8 cellular contexts compared by ENCODE assay signal in the genomic region with DNA sequence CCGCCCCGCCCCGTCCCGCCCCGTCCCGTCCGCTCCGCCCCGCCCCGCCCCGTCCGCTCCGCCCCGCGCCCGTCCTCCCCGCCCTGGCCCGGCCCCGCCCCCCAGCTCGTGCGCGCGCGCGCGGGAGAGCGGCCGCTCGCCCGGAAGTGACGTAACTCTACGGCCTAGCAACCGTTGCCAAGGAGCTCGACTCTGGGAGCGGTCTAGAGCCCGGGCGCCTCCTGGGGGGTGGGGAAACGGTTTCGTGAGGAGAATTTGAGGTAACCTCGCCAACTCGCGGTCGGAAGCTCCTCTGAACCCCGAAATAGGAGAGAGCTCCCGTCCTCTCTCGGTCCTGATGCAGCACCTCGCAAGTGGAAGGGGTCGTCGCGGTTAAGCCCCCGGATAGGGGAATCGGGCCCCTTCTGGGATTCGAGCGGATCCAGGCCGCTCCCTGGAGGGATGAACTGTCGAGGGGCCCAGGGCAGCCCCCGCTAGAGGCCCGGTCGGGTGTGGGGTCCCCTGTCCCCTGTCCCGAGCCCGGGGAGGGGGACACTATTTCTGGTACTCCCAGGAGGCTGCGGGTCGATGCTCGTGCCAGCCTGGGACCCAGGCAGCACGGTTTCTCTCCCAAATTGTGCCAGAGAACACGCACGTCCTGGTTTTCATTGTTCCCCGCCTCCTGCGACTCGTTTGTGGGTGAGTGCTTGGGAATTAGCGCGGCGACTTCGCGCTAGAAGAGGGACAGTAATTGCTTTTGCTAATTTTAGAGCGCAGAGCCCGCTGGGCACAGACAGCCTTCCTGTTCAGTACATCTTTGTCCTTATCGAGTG. TPM values are rescaled to one million over a fixed set of nuclear protein-coding genes. Genes with fewer than 3 reads are reported as not detected.
DNase-seq lines count a peak whose midpoint lies in the region; ATAC-seq, FAIRE-seq and TF ChIP-seq lines count a peak whose summit lies in the region.

A gene with protein sequence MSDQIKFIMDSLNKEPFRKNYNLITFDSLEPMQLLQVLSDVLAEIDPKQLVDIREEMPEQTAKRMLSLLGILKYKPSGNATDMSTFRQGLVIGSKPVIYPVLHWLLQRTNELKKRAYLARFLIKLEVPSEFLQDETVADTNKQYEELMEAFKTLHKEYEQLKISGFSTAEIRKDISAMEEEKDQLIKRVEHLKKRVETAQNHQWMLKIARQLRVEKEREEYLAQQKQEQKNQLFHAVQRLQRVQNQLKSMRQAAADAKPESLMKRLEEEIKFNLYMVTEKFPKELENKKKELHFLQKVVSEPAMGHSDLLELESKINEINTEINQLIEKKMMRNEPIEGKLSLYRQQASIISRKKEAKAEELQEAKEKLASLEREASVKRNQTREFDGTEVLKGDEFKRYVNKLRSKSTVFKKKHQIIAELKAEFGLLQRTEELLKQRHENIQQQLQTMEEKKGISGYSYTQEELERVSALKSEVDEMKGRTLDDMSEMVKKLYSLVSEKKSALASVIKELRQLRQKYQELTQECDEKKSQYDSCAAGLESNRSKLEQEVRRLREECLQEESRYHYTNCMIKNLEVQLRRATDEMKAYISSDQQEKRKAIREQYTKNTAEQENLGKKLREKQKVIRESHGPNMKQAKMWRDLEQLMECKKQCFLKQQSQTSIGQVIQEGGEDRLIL (plus strand): TSS at position 174 of the 812 bp plus-strand sequence. CDS start 3,024 bp downstream, outside the sequence.

- H4K20me1 ChIP-seq in H1 (replicated peaks in 1 of 2; ENCODE audit: control insufficient read depth in 1 of 2, insufficient read depth in 2 of 2, low read length in 2 of 2): no peaks in the 10 kb centered on the region

- peak within 1 kb of the TSS; percentile 58 for H3K27ac ChIP-seq in CD4-positive, CD25-positive, alpha-beta regulatory T cell (ENCODE audit: insufficient read depth, low read length, poor library complexity, severe bottlenecking)
- peak within 1 kb of the TSS; percentile 86 for H3K27ac ChIP-seq in H1 (ENCODE audit: low read depth, low read length)
- peak within 1 kb of the TSS; percentile 6 for H3K27ac ChIP-seq in mesenchymal stem cell (ENCODE audit: low read length, poor library complexity, severe bottlenecking)

- peak within 1 kb of the TSS; percentile 76 to 93 (median 90) for H3K4me3 Mint-ChIP-seq in CD4-positive, CD25-positive, alpha-beta regulatory T cell
- peak within 1 kb of the TSS; percentile 82 for H3K4me3 Mint-ChIP-seq in activated CD8-positive, alpha-beta memory T cell treated with anti-CD3 and anti-CD28 coated beads, Interleukin-2, amount 10 ng/mL, durations not matched to agents 7 days and 5 days

- H3K36me3 ChIP-seq in CD4-positive, CD25-positive, alpha-beta regulatory T cell (ENCODE audit: control insufficient read depth, insufficient read depth, low read length): no peaks in the 10 kb centered on the region
- H3K36me3 ChIP-seq in H1 (ENCODE audit: control insufficient read depth in 2 of 4, insufficient read depth in 4 of 4, low read length in 3 of 4) (peaks cover 0 to 6% (median 3%) of the 10 kb centered on the region in 4 experiments; a peak in 4 of 8 replicates), mesenchymal stem cell (ENCODE audit: control insufficient read depth in 1 of 2, insufficient read depth in 2 of 2, low read depth in 1 of 2, low read length in 2 of 2) (peaks cover 3 to 21% of the 10 kb centered on the region in 2 experiments)

- H3K14ac ChIP-seq in H1 (ENCODE audit: insufficient read length) (no peak within 1 kb of the TSS), mesenchymal stem cell (ENCODE audit: low read length in 2 of 2) (peak within 1 kb of the TSS; percentile 85 to 99)

- H2BK20ac ChIP-seq in H1 (ENCODE audit: low read length): no peak within 1 kb of the TSS

- H3K18ac ChIP-seq in H1 (ENCODE audit: extremely low read depth, low read length) (no peak within 1 kb of the TSS), mesenchymal stem cell (ENCODE audit: low read depth in 1 of 2, low read length in 2 of 2) (peak within 1 kb of the TSS; percentile 79 to 99)

- no peak for FAIRE-seq in H1 (lab: Jason Lieb, UNC)

- H2BK120ac ChIP-seq in H1 (replicated peaks; ENCODE audit: low read depth, low read length): no peak within 1 kb of the TSS
- peak within 1 kb of the TSS; percentile 61 for H2BK120ac ChIP-seq in mesenchymal stem cell (ENCODE audit: low read depth, low read length)

- TF ChIP-seq RAD21 in H1 (IDR thresholded peaks at IDR 0.05 in 1 of 2, conservative IDR thresholded peaks at IDR 0.05 in 1 of 2; ENCODE audit: low read depth in 2 of 2, low read length in 2 of 2): no peak

- H3K9ac ChIP-seq in H1 (replicated peaks in 1 of 4; ENCODE audit: extremely low read depth in 1 of 4, low read depth in 3 of 4, low read length in 3 of 4) (peak within 1 kb of the TSS; percentile 67 to 88 (median 81)), mesenchymal stem cell (ENCODE audit: low read length) (peak within 1 kb of the TSS; percentile 100)

- no peak within 1 kb of the TSS for H4K5ac ChIP-seq in H1 (ENCODE audit: insufficient read length, low read depth, low read length)

- H4K8ac ChIP-seq in H1 (ENCODE audit: extremely low read depth, insufficient read depth, low read length): peak within 1 kb of the TSS; percentile 94
- peak within 1 kb of the TSS; percentile 96 for H4K8ac ChIP-seq in mesenchymal stem cell (ENCODE audit: low read length)

- POLR2A ChIA-PET in H1 (lab: Charles Lee; ENCODE audit: partially characterized antibody): interaction anchor here (0.6 to 3.2 kb wide), 10 partner anchors 9 to 188 kb away, joined by 3 to 19 read pairs (median 3); a partner anchor contains a TSS

- H2BK15ac ChIP-seq in H1 (ENCODE audit: low read length): no peak within 1 kb of the TSS
- peak within 1 kb of the TSS; percentile 93 for H2BK15ac ChIP-seq in mesenchymal stem cell (ENCODE audit: low read depth, poor library complexity, severe bottlenecking)

- peaks cover 2% of the 10 kb centered on the region; the same call in 1 of the 2 replicates for H3K23me2 ChIP-seq in H1 (ENCODE audit: low read depth, low read length)

- H3K36me3 Mint-ChIP-seq in CD4-positive, CD25-positive, alpha-beta regulatory T cell: no peaks in the 10 kb centered on the region
- H3K36me3 Mint-ChIP-seq in activated CD8-positive, alpha-beta memory T cell treated with anti-CD3 and anti-CD28 coated beads, Interleukin-2, amount 10 ng/mL, durations not matched to agents 7 days and 5 days: no peaks in the 10 kb centered on the region

- H3K4me3 ChIP-seq in CD4-positive, CD25-positive, alpha-beta regulatory T cell (ENCODE audit: low read depth, low read length): peak within 1 kb of the TSS; percentile 70
- H3K4me3 ChIP-seq in H1 (ENCODE audit: extremely low read depth in 1 of 4, insufficient read depth in 2 of 4, low read depth in 3 of 4, low read length in 4 of 4): peak within 1 kb of the TSS; percentile 90 to 98 (median 94)
- H3K4me3 ChIP-seq in mesenchymal stem cell (ENCODE audit: insufficient read depth in 1 of 2, low read depth in 1 of 2, low read length in 2 of 2): peak within 1 kb of the TSS; percentile 76 to 98

- peak; percentile 90 to 91 for ATAC-seq in CD4-positive, CD25-positive, alpha-beta regulatory T cell (ENCODE audit: low read depth in 2 of 2)
- peak; percentile 82 for ATAC-seq in GM21360 (IDR thresholded peaks at IDR 0.05; ENCODE audit: unreplicated experiment)
- ATAC-seq in activated CD8-positive, alpha-beta memory T cell treated with anti-CD3 and anti-CD28 coated beads, Interleukin-2, amount 10 ng/mL, durations not matched to agents 7 days and 5 days: peak; percentile 93

- no peak within 1 kb of the TSS for H3K56ac ChIP-seq in H1 (replicated peaks; ENCODE audit: insufficient read length, low read depth, low read length)

- peaks cover 0 to 8% (median 0%) of the 10 kb centered on the region in 4 donors for H3K4me1 Mint-ChIP-seq in CD4-positive, CD25-positive, alpha-beta regulatory T cell
- peaks cover 7% of the 10 kb centered on the region for H3K4me1 Mint-ChIP-seq in activated CD8-positive, alpha-beta memory T cell treated with anti-CD3 and anti-CD28 coated beads, Interleukin-2, amount 10 ng/mL, durations not matched to agents 7 days and 5 days

- peak; percentile 90 to 96 (median 91) for DNase-seq in CD4-positive, CD25-positive, alpha-beta regulatory T cell
- DNase-seq in HUDEP-2 (lab: John Stamatoyannopoulos, UW; ENCODE audit: unreplicated experiment in 76 of 76) (peak in 74 of 76 experiments; percentile 30 to 95 (median 86)), NOMO-1 treated with dmso at 0.1 percent for 144 hours (lab: John Stamatoyannopoulos, UW; ENCODE audit: unreplicated experiment) (peak; percentile 89), H1 (ENCODE audit: low read depth in 1 of 2, low spot score in 2 of 2) (peak; percentile 58 to 99), mesenchymal stem cell (peak; percentile 93)
- DNase-seq in activated CD8-positive, alpha-beta memory T cell treated with anti-CD3 and anti-CD28 coated beads, Interleukin-2, amount 10 ng/mL, durations not matched to agents 7 days and 5 days: peak; percentile 96
- DNase-seq in stimulated activated CD8-positive, alpha-beta memory T cell treated with anti-CD3 and anti-CD28 coated beads, Interleukin-12 subunit alpha, Interleukin-12 subunit beta, amount 100 ng/mL, for 24 hours (ENCODE audit: extremely low read depth): peak; percentile 87

- H3K79me2 ChIP-seq in H1 (ENCODE audit: control insufficient read depth in 1 of 2, insufficient read depth in 2 of 2, low read length in 2 of 2): peaks cover 0 to 3% of the 10 kb centered on the region in 2 experiments; a peak in 1 of 4 replicates

- TF ChIP-seq POLR2A in H1 (IDR thresholded peaks at IDR 0.05; ENCODE audit: control extremely low read depth in 1 of 2, low read depth in 2 of 2, low read length in 2 of 2): no peak; a peak in 2 of 3 replicates

- TF ChIP-seq EP300 in H1 (IDR thresholded peaks at IDR 0.05; ENCODE audit: borderline replicate concordance in 1 of 2, low read depth in 2 of 2, low read length in 2 of 2): no peak

- no peaks in the 10 kb centered on the region for H3K9me3 ChIP-seq in CD4-positive, CD25-positive, alpha-beta regulatory T cell (ENCODE audit: control insufficient read depth in 2 of 2, low read length in 2 of 2)
- no peaks in the 10 kb centered on the region for H3K9me3 ChIP-seq in H1 (ENCODE audit: insufficient read depth in 2 of 2, low read depth in 1 of 2, low read length in 1 of 2)
- no peaks in the 10 kb centered on the region for H3K9me3 ChIP-seq in mesenchymal stem cell (ENCODE audit: control insufficient read depth, low read length)

- H3K79me1 ChIP-seq in H1 (ENCODE audit: low read depth, low read length) (no peaks in the 10 kb centered on the region), mesenchymal stem cell (replicated peaks; ENCODE audit: low read length, poor library complexity, severe bottlenecking) (peaks cover 14% of the 10 kb centered on the region)

- peak within 1 kb of the TSS; percentile 97 for H2AFZ ChIP-seq in H1 (ENCODE audit: low read length)
- H2AFZ ChIP-seq in mesenchymal stem cell (ENCODE audit: low read depth, low read length): peak within 1 kb of the TSS; percentile 44

- H3K4me1 ChIP-seq in CD4-positive, CD25-positive, alpha-beta regulatory T cell (ENCODE audit: control insufficient read depth, insufficient read depth, low read length, poor library complexity, severe bottlenecking): peaks cover 12% of the 10 kb centered on the region
- H3K4me1 ChIP-seq in H1 (replicated peaks in 1 of 4; ENCODE audit: control insufficient read depth in 3 of 4, insufficient read depth in 4 of 4, low read length in 3 of 4) (peaks cover 0 to 11% (median 10%) of the 10 kb centered on the region in 4 experiments; a peak in 6 of 7 replicates), mesenchymal stem cell (ENCODE audit: control insufficient read depth, insufficient read depth, low read depth, low read length) (peaks cover 1% of the 10 kb centered on the region)

- CTCF ChIA-PET in activated CD8-positive, alpha-beta memory T cell treated with anti-CD3 and anti-CD28 coated beads, Interleukin-2, amount 10 ng/mL, durations not matched to agents 7 days and 5 days (lab: Charles Lee): interaction anchor here (0.7 to 2.0 kb wide), 4 partner anchors 10 to 307 kb away, joined by 3 to 5 read pairs (median 4); no protein-coding TSS in a partner anchor
- CTCF ChIA-PET in H1 (lab: Charles Lee; ENCODE audit: partially characterized antibody): interaction anchor here (0.6 to 4.5 kb wide), 5 partner anchors 15 to 195 kb away, joined by 3 to 16 read pairs (median 3); no protein-coding TSS in a partner anchor

- no peak within 1 kb of the TSS for H4K91ac ChIP-seq in H1 (replicated peaks; ENCODE audit: insufficient read length, low read length)
- peak within 1 kb of the TSS; percentile 29 for H4K91ac ChIP-seq in mesenchymal stem cell (ENCODE audit: low read length)

- H3K27me3 ChIP-seq in CD4-positive, CD25-positive, alpha-beta regulatory T cell (ENCODE audit: control insufficient read depth, insufficient read depth, low read length): no peaks in the 10 kb centered on the region
- H3K27me3 ChIP-seq in H1 (replicated peaks in 1 of 4; ENCODE audit: control insufficient read depth in 3 of 4, extremely low read depth in 1 of 4, insufficient read depth in 3 of 4, low read length in 3 of 4): peaks cover 0 to 2% (median 0%) of the 10 kb centered on the region in 4 experiments; a peak in 3 of 7 replicates
- H3K27me3 ChIP-seq in mesenchymal stem cell (ENCODE audit: control insufficient read depth in 1 of 2, insufficient read depth in 1 of 2, low read length in 2 of 2): peaks cover 0 to 8% of the 10 kb centered on the region in 2 experiments

- WGBS in H1 (ENCODE audit: extremely low coverage in 1 of 2, insufficient coverage in 1 of 2, insufficient read length in 1 of 2, insufficient replicate concordance in 2 of 2, low coverage in 1 of 2, low lambda C conversion rate in 2 of 2, missing lambda C conversion rate in 1 of 2), 2 experiments: 2% methylated on average over 50 of the region's 78 CpGs; no CpG with 5 or more reads in 1 of the 2 experiments
- under 1% methylated on average over 69 of the region's 78 CpGs for WGBS in mesenchymal stem cell

- H3K4me2 ChIP-seq in H1 (ENCODE audit: insufficient read depth in 1 of 2, low read depth in 2 of 2, low read length in 2 of 2) (peak within 1 kb of the TSS; percentile 80 to 90), mesenchymal stem cell (ENCODE audit: low read length, poor library complexity, severe bottlenecking) (peak within 1 kb of the TSS; percentile 66)

- H3K23ac ChIP-seq in H1 (ENCODE audit: insufficient read length) (no peak within 1 kb of the TSS), mesenchymal stem cell (ENCODE audit: low read length in 2 of 2) (peak within 1 kb of the TSS in 1 of 2 experiments; percentile 2)

- H2AK5ac ChIP-seq in H1 (ENCODE audit: low read depth, low read length) (no peak within 1 kb of the TSS), mesenchymal stem cell (ENCODE audit: low read length, severe bottlenecking) (no peak within 1 kb of the TSS)

- H3K4ac ChIP-seq in H1 (replicated peaks; ENCODE audit: insufficient read length, low read depth, low read length) (no peak within 1 kb of the TSS), mesenchymal stem cell (ENCODE audit: low read depth in 1 of 2, low read length in 2 of 2) (peak within 1 kb of the TSS; percentile 74 to 75)

- H2BK12ac ChIP-seq in H1 (ENCODE audit: low read depth, low read length): no peak within 1 kb of the TSS
- no peak within 1 kb of the TSS for H2BK12ac ChIP-seq in mesenchymal stem cell (ENCODE audit: low read length in 2 of 2)

- H2BK5ac ChIP-seq in H1 (ENCODE audit: low read depth, low read length): peak within 1 kb of the TSS; percentile 27
- H2BK5ac ChIP-seq in mesenchymal stem cell (ENCODE audit: low read depth, low read length, poor library complexity, severe bottlenecking): no peak within 1 kb of the TSS

- no peak for TF ChIP-seq CTCF in H1 (IDR thresholded peaks at IDR 0.05; ENCODE audit: control extremely low read depth in 1 of 3, insufficient read depth in 1 of 3, low read depth in 1 of 3, low read length in 3 of 3)

- H3K27ac Mint-ChIP-seq in CD4-positive, CD25-positive, alpha-beta regulatory T cell: peak within 1 kb of the TSS; percentile 56 to 82 (median 80)
- peak within 1 kb of the TSS; percentile 61 for H3K27ac Mint-ChIP-seq in activated CD8-positive, alpha-beta memory T cell treated with anti-CD3 and anti-CD28 coated beads, Interleukin-2, amount 10 ng/mL, durations not matched to agents 7 days and 5 days

- H3K9me3 Mint-ChIP-seq in CD4-positive, CD25-positive, alpha-beta regulatory T cell: no peaks in the 10 kb centered on the region
- no peaks in the 10 kb centered on the region for H3K9me3 Mint-ChIP-seq in activated CD8-positive, alpha-beta memory T cell treated with anti-CD3 and anti-CD28 coated beads, Interleukin-2, amount 10 ng/mL, durations not matched to agents 7 days and 5 days (ENCODE audit: low read depth)

- H3K27me3 Mint-ChIP-seq in CD4-positive, CD25-positive, alpha-beta regulatory T cell: peaks cover 23% of the 10 kb centered on the region
- peaks cover 26% of the 10 kb centered on the region for H3K27me3 Mint-ChIP-seq in activated CD8-positive, alpha-beta memory T cell treated with anti-CD3 and anti-CD28 coated beads, Interleukin-2, amount 10 ng/mL, durations not matched to agents 7 days and 5 days

RNA-seq across cellular contexts. Expression of the gene that starts here (rescaled TPM):
- total RNA-seq in CD4-positive, CD25-positive, alpha-beta regulatory T cell: 0.91 TPM
- under 1 TPM in 3 of 4 donors, not detected in 1; 0.10 to 0.16 (median 0.11) TPM for polyA plus RNA-seq in CD4-positive, CD25-positive, alpha-beta regulatory T cell
- 1 to 10 TPM; 1.4 to 2.2 TPM for total RNA-seq in activated CD8-positive, alpha-beta memory T cell treated with anti-CD3 and anti-CD28 coated beads, Interleukin-2, amount 10 ng/mL, durations not matched to agents 7 days and 5 days
- total RNA-seq in H1 (2021; fragmentation: NEBNext Ultra II Directional; extraction: Animal tissue kit (Norgen Biotek cat#: 25700)): 14.4 and 14.5 TPM in 2 replicates
- polyA plus RNA-seq in H1 (2011; rRNA removed): 2.8 and 4.1 TPM in 2 replicates
- 11.0 TPM for polyA plus RNA-seq in H1 (2011; cell fraction: cytosol; rRNA removed)
- polyA plus RNA-seq in H1 (2011; cell fraction: nucleus; rRNA removed): 4.3 TPM
- polyA plus RNA-seq in H1 (2012, experiment 1 of 2): 7.9 to 15.8 TPM (median 9.1 TPM) in 4 replicates
- polyA plus RNA-seq in H1 (2012, experiment 2 of 2): 1.2 TPM
- 11.6 TPM for polyA plus RNA-seq in H1 (2013, experiment 1 of 2)
- polyA plus RNA-seq in H1 (2013, experiment 2 of 2): 12.1 TPM
- polyA minus RNA-seq in H1 (2011; rRNA and poly(A)+ RNA removed): 3.3 and 5.9 TPM in 2 replicates
- polyA minus RNA-seq in H1 (2011; cell fraction: cytosol; rRNA and poly(A)+ RNA removed): 5.9 TPM
- 10.3 TPM for polyA minus RNA-seq in H1 (2011; cell fraction: nucleus; rRNA and poly(A)+ RNA removed)
- 10.9 TPM for polyA plus RNA-seq in mesenchymal stem cell (2013, experiment 1 of 2)
- polyA plus RNA-seq in mesenchymal stem cell (2013, experiment 2 of 2): 10.4 TPM

Comparison
In these comparisons a context has a peak if more than half of its experiments do, and no peak if none do; other contexts are left out.
1. Peak in every context shown above with its lines: DNase-seq, ATAC-seq, H3K4me3 ChIP-seq and H3K27ac ChIP-seq.
2. Peak in DNase-seq, ATAC-seq, H3K4me3 ChIP-seq and H3K27ac ChIP-seq in CD4-positive, CD25-positive, alpha-beta regulatory T cell; RNA of the gene not detected or under 1 TPM.
3. H3K27ac ChIP-seq: peak in every context shown above with its lines; median percentile 86 in H1; 58 in CD4-positive, CD25-positive, alpha-beta regulatory T cell; 6 in mesenchymal stem cell.